ENCODE assay signal across 8 cellular contexts in the genomic region with DNA sequence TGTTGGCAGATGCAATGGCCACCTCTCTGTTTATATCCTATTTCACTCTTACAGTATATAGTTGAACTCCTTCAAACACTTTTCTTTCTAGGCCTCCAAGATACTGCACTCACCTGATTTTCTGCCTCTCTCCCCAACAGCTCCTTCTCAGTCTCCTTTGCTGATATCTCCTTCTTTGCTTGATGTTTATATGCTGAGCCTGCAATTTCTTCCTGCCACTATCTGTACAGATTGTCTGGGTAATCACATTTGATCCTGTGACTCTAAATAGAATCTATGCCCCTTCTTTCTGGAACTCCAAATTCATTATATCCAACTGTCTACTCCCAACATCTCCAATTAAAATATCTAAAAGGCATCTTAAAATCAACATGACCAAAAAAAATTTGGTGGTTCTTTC.
"Had no signal": no experiment of that assay in that cellular context is flagged by ENCODE, and none has a peak within 500 bp of the region (broad histone marks: within the 10 kb centered on the region; RNA-seq: fewer than 3 reads in every experiment).

No MANE protein-coding gene starts in this region.

- H3K4me3 ChIP-seq: GM12878 had no signal

- DNase-seq: GDM1, GF-D8 had no signal

- ATAC-seq: GM12878 had no signal

- FAIRE-seq: G401.6, GM12878, GM12891, GM12892, GM18507, GM19239 had no signal
